Comparison of ENCODE assay signal across 9 cellular contexts in the genomic region with DNA sequence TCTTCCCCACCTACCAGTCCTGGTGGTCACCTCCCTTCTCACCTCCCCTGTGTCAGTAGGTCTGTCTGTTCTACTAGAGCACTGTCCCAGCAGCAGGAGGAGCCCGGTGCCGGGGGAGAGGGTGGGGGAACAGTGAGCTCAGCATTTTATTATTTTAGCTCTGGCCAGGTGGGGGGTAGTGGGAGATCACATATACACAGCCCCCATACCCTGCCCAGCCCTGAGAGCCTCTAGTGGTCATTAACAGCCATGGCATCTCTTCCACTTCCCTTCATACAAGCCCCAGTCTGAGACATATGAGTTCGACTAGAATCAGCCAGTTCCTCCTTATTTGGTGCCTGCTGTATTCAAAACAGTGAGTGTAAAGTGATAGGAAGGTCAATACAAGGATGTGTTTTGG. TPM values are rescaled to one million over a fixed set of nuclear protein-coding genes. Genes with fewer than 3 reads are reported as not detected.
DNase-seq lines count a peak whose midpoint lies in the region; ATAC-seq, FAIRE-seq and TF ChIP-seq lines count a peak whose summit lies in the region.
"Had no signal": no experiment of that assay in that cellular context is flagged by ENCODE, and none has a peak within 500 bp of the region (broad histone marks: within the 10 kb centered on the region; RNA-seq: fewer than 3 reads in every experiment).

A gene (minus strand): TSS at position 72 of the 400 bp plus-strand sequence. CDS start 1,106 bp downstream, outside the sequence.

- dilution Hi-C loops in keratinocyte (cut with MboI; ENCODE audit: extremely low pct_ligation_motif_present, low sequenced_read_pairs): no loop called here

- 31 to 52% methylated on average over 3 of the region's 3 CpGs for WGBS in GM23248 (ENCODE audit: low coverage in 1 of 2, low lambda C conversion rate in 2 of 2, missing lambda C conversion rate in 2 of 2), 2 experiments

- H3K4me1 ChIP-seq in GM23248 (ENCODE audit: insufficient read depth): 0 out of 2 replicates have a peak, but pooled peaks cover 3% of the 10 kb centered on the region
- H3K4me1 ChIP-seq in keratinocyte (ENCODE audit: control insufficient read depth, extremely low read depth, insufficient read depth, low read length): peaks cover 9% of the 10 kb centered on the region
- H3K4me1 ChIP-seq in Peyer's patch: no peaks in the 10 kb centered on the region

- POLR2A ChIA-PET in AG04450 (lab: Yijun Ruan, JAX): interaction anchor here (0.7 kb wide), 2 partner anchors 14 to 76 kb away, joined by 3 to 4 read pairs; a partner anchor contains a TSS
- POLR2A ChIA-PET in activated CD8-positive, alpha-beta T cell treated with anti-CD3 and anti-CD28 coated beads, Interleukin-2, amount 10 ng/mL, durations not matched to agents 7 days and 5 days (lab: Charles Lee): interaction anchor here (0.6 to 1.3 kb wide), 2 partner anchors 14 to 98 kb away, joined by 3 to 4 read pairs; a partner anchor contains a TSS

- H3K4me2 ChIP-seq in GM23248 (ENCODE audit: unreplicated experiment) (no peak within 1 kb of the TSS), keratinocyte (ENCODE audit: control insufficient read depth, extremely low read depth, insufficient read depth, low read depth, low read length) (no peak within 1 kb of the TSS)

- no peak within 1 kb of the TSS for H3K9ac ChIP-seq in GM23248
- H3K9ac ChIP-seq in keratinocyte (ENCODE audit: control insufficient read depth, extremely low read depth, insufficient read depth, low read length): no peak within 1 kb of the TSS

- H3K27ac ChIP-seq in AG04450 (ENCODE audit: low read depth, low read length): peak within 1 kb of the TSS; percentile 39
- no peak within 1 kb of the TSS for H3K27ac ChIP-seq in GM23248
- H3K27ac ChIP-seq in keratinocyte (ENCODE audit: control insufficient read depth, insufficient read depth, low read length): no peak within 1 kb of the TSS
- peak within 1 kb of the TSS in 1 of 4 donors; percentile 5 for H3K27ac ChIP-seq in Peyer's patch

- no peak for TF ChIP-seq POLR2A in Peyer's patch (IDR thresholded peaks at IDR 0.05)

- no peaks in the 10 kb centered on the region for H3K27me3 Mint-ChIP-seq in activated CD8-positive, alpha-beta T cell treated with anti-CD3 and anti-CD28 coated beads, Interleukin-2, amount 10 ng/mL, durations not matched to agents 7 days and 5 days (ENCODE audit: low read depth)

- TF ChIP-seq CTCF in AG04450 (IDR thresholded peaks at IDR 0.05; ENCODE audit: low read depth, low read length) (peak; percentile 75), keratinocyte (optimal IDR thresholded peaks at IDR 0.05 in 1 of 3, IDR thresholded peaks at IDR 0.05 in 1 of 3, conservative IDR thresholded peaks at IDR 0.05 in 1 of 3; ENCODE audit: extremely low read depth in 1 of 3, insufficient read depth in 2 of 3, low read length in 3 of 3) (peak; percentile 54 to 69 (median 55)), Peyer's patch (IDR thresholded peaks at IDR 0.05) (peak in 3 of 6 experiments; percentile 24 to 32 (median 28))

- peak; percentile 78 for ATAC-seq in activated CD8-positive, alpha-beta T cell treated with anti-CD3 and anti-CD28 coated beads, Interleukin-2, amount 10 ng/mL, durations not matched to agents 7 days and 5 days
- ATAC-seq in GM19324 (IDR thresholded peaks at IDR 0.05; ENCODE audit: low FRiP score, unreplicated experiment): no peak

- H3K36me3 ChIP-seq in GM23248 (ENCODE audit: low read depth): peaks cover 4% of the 10 kb centered on the region; the same call in 1 of the 2 replicates
- peaks cover 20 to 36% of the 10 kb centered on the region in 2 experiments for H3K36me3 ChIP-seq in keratinocyte (ENCODE audit: control insufficient read depth in 2 of 2, extremely low read depth in 1 of 2, insufficient read depth in 2 of 2, low read length in 2 of 2)
- peaks cover 0 to 85% (median 0%) of the 10 kb centered on the region in 3 donors for H3K36me3 ChIP-seq in Peyer's patch

- FAIRE-seq in keratinocyte (lab: Jason Lieb, UNC): no peak
- FAIRE-seq: endometrium had no signal

- in situ Hi-C loops in GM23248 (cut with MboI) (no loop called here), G401 (cut with HindIII; ENCODE audit: low sequenced_read_pairs) (no loop called here)

- H3K4me1 Mint-ChIP-seq in activated CD8-positive, alpha-beta T cell treated with anti-CD3 and anti-CD28 coated beads, Interleukin-2, amount 10 ng/mL, durations not matched to agents 7 days and 5 days (ENCODE audit: low read depth): no peaks in the 10 kb centered on the region

- H3K27ac Mint-ChIP-seq in activated CD8-positive, alpha-beta T cell treated with anti-CD3 and anti-CD28 coated beads, Interleukin-2, amount 10 ng/mL, durations not matched to agents 7 days and 5 days: no peak within 1 kb of the TSS

- H3K9me2 ChIP-seq in GM23248 (ENCODE audit: insufficient read depth): no peaks in the 10 kb centered on the region

- H3K4me3 ChIP-seq in AG04450 (ENCODE audit: low read depth, low read length) (no peak within 1 kb of the TSS), GM23248 (no peak within 1 kb of the TSS), keratinocyte (ENCODE audit: control insufficient read depth in 2 of 3, extremely low read depth in 1 of 3, insufficient read depth in 2 of 3, low read depth in 1 of 3, low read length in 3 of 3) (no peak within 1 kb of the TSS), Peyer's patch (no peak within 1 kb of the TSS)

- peaks cover 40% of the 10 kb centered on the region for H3K36me3 Mint-ChIP-seq in activated CD8-positive, alpha-beta T cell treated with anti-CD3 and anti-CD28 coated beads, Interleukin-2, amount 10 ng/mL, durations not matched to agents 7 days and 5 days (ENCODE audit: low read depth)

- H3K9me3 ChIP-seq in AG04450 (ENCODE audit: control insufficient read depth, insufficient read depth, low read length): no peaks in the 10 kb centered on the region
- H3K9me3 ChIP-seq in GM23248 (ENCODE audit: low read depth): no peaks in the 10 kb centered on the region
- no peaks in the 10 kb centered on the region for H3K9me3 ChIP-seq in keratinocyte (ENCODE audit: control insufficient read depth, low read depth, low read length)
- no peaks in the 10 kb centered on the region for H3K9me3 ChIP-seq in Peyer's patch

- H2AFZ ChIP-seq in GM23248 (no peak within 1 kb of the TSS), keratinocyte (ENCODE audit: control insufficient read depth, low read length) (no peak within 1 kb of the TSS)

- H3K9me3 Mint-ChIP-seq in activated CD8-positive, alpha-beta T cell treated with anti-CD3 and anti-CD28 coated beads, Interleukin-2, amount 10 ng/mL, durations not matched to agents 7 days and 5 days (ENCODE audit: insufficient read depth): no peaks in the 10 kb centered on the region

- no peaks in the 10 kb centered on the region for H3K9me1 ChIP-seq in keratinocyte (ENCODE audit: control insufficient read depth, extremely low read depth, insufficient read depth, low read length)

- H4K20me1 ChIP-seq in GM23248 (ENCODE audit: insufficient read depth) (no peaks in the 10 kb centered on the region), keratinocyte (ENCODE audit: control insufficient read depth, extremely low read depth, insufficient read depth, low read length) (no peaks in the 10 kb centered on the region)

- no peak within 1 kb of the TSS for H3K4me3 Mint-ChIP-seq in activated CD8-positive, alpha-beta T cell treated with anti-CD3 and anti-CD28 coated beads, Interleukin-2, amount 10 ng/mL, durations not matched to agents 7 days and 5 days

- DNase-seq in AG04450 (ENCODE audit: low read depth, low spot score) (no peak), GM23248 (peak; percentile 54), keratinocyte (ENCODE audit: low read depth, low spot score) (no peak), Peyer's patch (no peak), G401 (ENCODE audit: low spot score) (no peak)
- DNase-seq in activated CD8-positive, alpha-beta T cell treated with anti-CD3 and anti-CD28 coated beads, Interleukin-2, amount 10 ng/mL, durations not matched to agents 7 days and 5 days: no peak
- no peak for DNase-seq in activated CD4-positive, alpha-beta T cell treated with anti-CD3 and anti-CD28 coated beads for 1 hour

- CTCF ChIA-PET in AG04450 (lab: Charles Lee): interaction anchor here (0.6 to 2.4 kb wide), 12 partner anchors 8 to 182 kb away, joined by 3 to 19 read pairs (median 5); a partner anchor contains a TSS
- CTCF ChIA-PET in activated CD8-positive, alpha-beta T cell treated with anti-CD3 and anti-CD28 coated beads, Interleukin-2, amount 10 ng/mL, durations not matched to agents 7 days and 5 days (lab: Charles Lee): interaction anchor here (0.9 to 4.0 kb wide), 7 partner anchors 13 to 152 kb away, joined by 3 to 18 read pairs (median 4); a partner anchor contains a TSS

- H3K27me3 ChIP-seq in AG04450 (ENCODE audit: control insufficient read depth, insufficient read depth, low read length) (no peaks in the 10 kb centered on the region), GM23248 (replicated peaks; ENCODE audit: insufficient read depth) (no peaks in the 10 kb centered on the region), keratinocyte (ENCODE audit: control insufficient read depth, extremely low read depth, insufficient read depth, low read length) (no peaks in the 10 kb centered on the region), Peyer's patch (no peaks in the 10 kb centered on the region)

- peaks cover 14% of the 10 kb centered on the region; the same call in 1 of the 2 replicates for H3F3A ChIP-seq in GM23248 (ENCODE audit: insufficient read depth)

- H3K79me2 ChIP-seq in GM23248 (ENCODE audit: insufficient read depth): no peaks in the 10 kb centered on the region
- H3K79me2 ChIP-seq in keratinocyte (ENCODE audit: control insufficient read depth, insufficient read depth, low read length): no peaks in the 10 kb centered on the region

RNA-seq across cellular contexts. Expression of the gene that starts here (rescaled TPM):
- not detected in 2 replicates for polyA plus RNA-seq in AG04450 (2011; rRNA removed)
- polyA minus RNA-seq in AG04450 (2011; rRNA and poly(A)+ RNA removed): 0.48 TPM in 1 of 2 replicates, not detected in the other
- total RNA-seq in GM23248 (2014; rRNA removed; shearing (Covaris generic)): not detected in 2 replicates
- 0.24 TPM in 1 of 2 replicates, not detected in the other for polyA plus RNA-seq in GM23248 (2016; fragmentation: Nextera tagmentation; extraction: Ambion mirVana)
- 1 to 10 TPM; 2.2 to 3.4 TPM for total RNA-seq in activated CD8-positive, alpha-beta T cell treated with anti-CD3 and anti-CD28 coated beads, Interleukin-2, amount 10 ng/mL, durations not matched to agents 7 days and 5 days
- polyA plus RNA-seq in keratinocyte: 0.18 to 0.42 TPM (median 0.34 TPM) in 3 replicates
- not detected for polyA plus RNA-seq in keratinocyte (2011; ENCODE audit: low read depth)
- 0.15 and 0.17 TPM in 2 replicates for polyA plus RNA-seq in keratinocyte (2011; cell fraction: cytosol; rRNA removed)
- polyA plus RNA-seq in keratinocyte (2011; cell fraction: nucleus; rRNA removed): not detected in 2 replicates
- 0.24 TPM in 1 of 2 replicates, not detected in the other for polyA plus RNA-seq in keratinocyte (2012; ENCODE audit: low replicate concordance)
- 0.49 TPM in 1 of 3 replicates, not detected in the others for polyA minus RNA-seq in keratinocyte
- not detected for polyA minus RNA-seq in keratinocyte (2011; cell fraction: cytosol; rRNA and poly(A)+ RNA removed)
- not detected in 2 replicates for polyA minus RNA-seq in keratinocyte (2011; cell fraction: nucleus; rRNA and poly(A)+ RNA removed)
- 10 to 100 TPM in 1 of 4 donors, not detected in 3; 10.7 TPM for total RNA-seq in Peyer's patch
- not detected in 2 replicates for total RNA-seq in G401 (2014; rRNA removed; shearing (Covaris generic))

Comparison
In these comparisons a context has a peak if more than half of its experiments do, and no peak if none do; other contexts are left out.
1. Peak in DNase-seq in GM23248; RNA of the gene not detected or under 1 TPM.